In the genomic region with DNA sequence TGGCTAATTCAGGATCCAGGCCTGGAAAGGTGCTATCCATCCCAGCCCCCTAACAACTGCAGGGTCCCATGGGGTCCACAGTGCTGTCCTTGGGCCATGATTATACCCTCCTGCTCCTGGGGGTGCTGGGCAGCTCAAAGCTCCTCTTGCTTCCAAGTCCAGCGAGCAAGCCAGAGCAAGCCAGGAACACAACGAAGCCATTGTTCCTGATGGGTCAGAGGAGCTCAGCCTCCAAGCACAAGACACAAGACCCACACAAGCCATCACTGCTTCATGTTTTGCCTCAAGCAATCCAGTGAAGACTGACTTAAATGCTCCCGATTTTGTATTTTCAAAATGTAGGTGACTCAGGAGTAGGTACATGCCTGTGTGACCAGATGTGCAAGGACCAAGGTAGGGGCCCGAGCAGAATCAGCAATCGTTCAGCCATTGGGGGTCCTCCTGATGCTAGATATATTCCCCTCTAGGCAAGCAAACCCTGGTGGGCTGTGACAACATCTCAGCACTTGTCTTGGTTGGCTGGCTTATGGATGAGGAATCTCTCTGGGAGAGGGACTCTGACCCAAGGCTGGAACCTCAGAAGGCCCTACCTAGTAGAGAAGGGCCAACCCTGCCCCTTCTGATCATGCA, we compare ENCODE assay signal across 14 cellular contexts.
DNase-seq lines count a peak whose midpoint lies in the region; ATAC-seq lines count a peak whose summit lies in the region.
"Had no signal": no experiment of that assay in that cellular context is flagged by ENCODE, and none has a peak within 500 bp of the region (broad histone marks: within the 10 kb centered on the region; RNA-seq: fewer than 3 reads in every experiment).

No MANE protein-coding gene starts in this region.

- H3K36me3 ChIP-seq in skeletal muscle tissue (ENCODE audit: control insufficient read depth in 3 of 3, insufficient read depth in 3 of 3, low read length in 3 of 3) = peaks cover 4 to 23% (median 22%) of the 10 kb centered on the region in 3 donors

- H3K9me3 ChIP-seq in skeletal muscle tissue (ENCODE audit: control insufficient read depth in 3 of 3, low read length in 3 of 3) = no peaks in the 10 kb centered on the region

- H3K27me3 ChIP-seq in layer of hippocampus (ENCODE audit: control insufficient read depth, insufficient read depth, low read length) = no peaks in the 10 kb centered on the region
- H3K27me3 ChIP-seq in skeletal muscle tissue (ENCODE audit: control insufficient read depth in 3 of 3, insufficient read depth in 3 of 3, low read length in 3 of 3) = no peaks in the 10 kb centered on the region

- ATAC-seq in HG03342 (IDR thresholded peaks at IDR 0.05; ENCODE audit: unreplicated experiment) = no peak
- ATAC-seq: naive thymus-derived CD8-positive, alpha-beta T cell had no signal

- peak; percentile 75 for DNase-seq in COLO829 (ENCODE audit: low spot score)
- DNase-seq in amygdala (lab: John Stamatoyannopoulos, UW) = peak in 43 of 56 donors; percentile 10 to 85 (median 51)
- no peak for DNase-seq in NCI-H1092 treated with DMSO at 0.1 percent for 48 hours (lab: John Stamatoyannopoulos, UW)
- no peak for DNase-seq in NCI-H82 (lab: John Stamatoyannopoulos, UW)
- DNase-seq: activated effector memory CD4-positive, alpha-beta T cell treated with Interleukin-2 at 50 U/mL for 16 hours; Calu3; cerebellar nuclear complex; naive thymus-derived CD8-positive, alpha-beta T cell; NCI-H1694 treated with DMSO at 0.1 percent for 48 hours; NCI-H345 had no signal

- H3K27ac ChIP-seq in layer of hippocampus (ENCODE audit: low read depth, low read length) (peak overlapping the region; percentile 89), skeletal muscle tissue (ENCODE audit: low read depth, low read length) (peak overlapping the region; percentile 38)
- H3K27ac ChIP-seq: VCaP had no signal

- H3K4me3 ChIP-seq in skeletal muscle tissue (ENCODE audit: low read length in 3 of 3) = no peak overlapping the region

- H3K9ac ChIP-seq in skeletal muscle tissue (ENCODE audit: low read depth in 1 of 3, low read length in 3 of 3) = no peak overlapping the region

- peaks cover 0 to 4% (median 4%) of the 10 kb centered on the region in 3 donors for H3K4me1 ChIP-seq in skeletal muscle tissue (ENCODE audit: control insufficient read depth in 3 of 3, insufficient read depth in 3 of 3, low read length in 3 of 3)

Comparison
In these comparisons a context has a peak if more than half of its experiments do, and no peak if none do; other contexts are left out.
1. DNase-seq: peak in COLO829 (single experiment) and amygdala (43 of 56); none in NCI-H1092 treated with DMSO at 0.1 percent for 48 hours (single experiment) and NCI-H82 (single experiment).